ENCODE assay signal across 18 cellular contexts in genomic region chr13:78341032-78341431, GRCh38.
DNase-seq lines count a peak whose midpoint lies in the region; ATAC-seq, FAIRE-seq and TF ChIP-seq lines count a peak whose summit lies in the region.
"Had no signal": no experiment of that assay in that cellular context is flagged by ENCODE, and none has a peak within 500 bp of the region (broad histone marks: within the 10 kb centered on the region; RNA-seq: fewer than 3 reads in every experiment).

No MANE protein-coding gene starts in this region.

- no peak overlapping the region for H2BK120ac ChIP-seq in mesendoderm (ENCODE audit: low read depth, low read length)

- H3K36me3 ChIP-seq in mesendoderm (ENCODE audit: control insufficient read depth, insufficient read depth, low read length), result no peaks in the 10 kb centered on the region
- H3K36me3 ChIP-seq: transverse colon had no signal

- H3K4me2 ChIP-seq in mesendoderm (ENCODE audit: low read length), result no peak overlapping the region
- H3K4me2 ChIP-seq: KMS-11 had no signal

- no peak overlapping the region for H3K4ac ChIP-seq in mesendoderm (ENCODE audit: low read depth, low read length)

- ATAC-seq in GM21825 (IDR thresholded peaks at IDR 0.05; ENCODE audit: unreplicated experiment) (peak; percentile 81), HG03280 (IDR thresholded peaks at IDR 0.05; ENCODE audit: unreplicated experiment) (peak; percentile 94)
- ATAC-seq: activated CD8-positive, alpha-beta memory T cell treated with anti-CD3 and anti-CD28 coated beads, Interleukin-2, amount 10 ng/mL, durations not matched to agents 7 days and 5 days had no signal

- no peak overlapping the region for H4K5ac ChIP-seq in mesendoderm (ENCODE audit: low read length)

- H3K4me1 ChIP-seq in mesendoderm (ENCODE audit: control insufficient read depth, low read depth, low read length), result no peaks in the 10 kb centered on the region
- H3K4me1 ChIP-seq: Caco-2, transverse colon had no signal

- peak; percentile 76 for FAIRE-seq in GM19239 (lab: Jason Lieb, UNC)
- FAIRE-seq: A204.1 had no signal

- H3K9ac ChIP-seq in mesendoderm (ENCODE audit: low read length), result no peak overlapping the region
- H3K9ac ChIP-seq: KMS-11 had no signal

- no peak for TF ChIP-seq CTCF in GM12864 (IDR thresholded peaks at IDR 0.05; ENCODE audit: low read depth, low read length, missing control alignments)

- no peaks in the 10 kb centered on the region for H3K79me2 ChIP-seq in mesendoderm (ENCODE audit: control insufficient read depth, insufficient read depth, low read length)

- no peak overlapping the region for H3K27ac ChIP-seq in mesendoderm (ENCODE audit: low read depth, low read length)
- H3K27ac ChIP-seq: epithelial cell of prostate, KMS-11, transverse colon, VCaP had no signal

- H2BK5ac ChIP-seq in mesendoderm (ENCODE audit: low read length), result no peak overlapping the region

- no peaks in the 10 kb centered on the region for H3K27me3 ChIP-seq in mesendoderm (ENCODE audit: insufficient read depth, low read length, poor library complexity)
- H3K27me3 ChIP-seq: transverse colon had no signal

- DNase-seq in GM12864 (ENCODE audit: low read depth), result peak; percentile 29
- DNase-seq in GM19239 (ENCODE audit: insufficient read length, low spot score), result no peak
- DNase-seq in NCI-H1930 (lab: John Stamatoyannopoulos, UW), result no peak
- DNase-seq in epidermal melanocyte (ENCODE audit: insufficient read length, low spot score), result no peak
- DNase-seq in pons (ENCODE audit: low spot score), result no peak
- no peak for DNase-seq in mesendoderm
- DNase-seq: activated CD8-positive, alpha-beta memory T cell treated with anti-CD3 and anti-CD28 coated beads, Interleukin-2, amount 10 ng/mL, durations not matched to agents 7 days and 5 days; activated naive CD8-positive, alpha-beta T cell treated with anti-CD3 and anti-CD28 coated beads, Interleukin-2, amount 10 ng/mL, durations not matched to agents 7 days and 5 days; Caco-2; hypothalamus; NCI-H2081; transverse colon had no signal

- WGBS in mesendoderm (ENCODE audit: extremely low coverage, insufficient coverage, low lambda C conversion rate), result no CpG with 5 or more reads among the region's 2 CpGs

- H2BK15ac ChIP-seq in mesendoderm (replicated peaks; ENCODE audit: low read depth), result no peak overlapping the region

- H3K56ac ChIP-seq in mesendoderm (ENCODE audit: low read length), result no peak overlapping the region

- H4K8ac ChIP-seq in mesendoderm (ENCODE audit: low read depth, low read length), result no peak overlapping the region

- no peak overlapping the region for H3K18ac ChIP-seq in mesendoderm (ENCODE audit: low read length)

- no peaks in the 10 kb centered on the region for H3K79me1 ChIP-seq in mesendoderm (ENCODE audit: low read length)

- H3K23ac ChIP-seq in mesendoderm (ENCODE audit: low read length), result no peak overlapping the region

- H3K4me3 ChIP-seq in GM12864 (ENCODE audit: low read depth, low read length), result no peak overlapping the region
- H3K4me3 ChIP-seq in mesendoderm (ENCODE audit: low read length), result no peak overlapping the region
- H3K4me3 ChIP-seq: transverse colon had no signal

- H2AK5ac ChIP-seq in mesendoderm (ENCODE audit: low read length), result no peak overlapping the region
